Comparison of ENCODE assay signal across 2 cellular contexts in genomic region chr1:68173283-68174172, GRCh38.
TF ChIP-seq lines count a peak whose summit lies in the region.

No MANE protein-coding gene starts in this region.

TF ChIP-seq in liver, 16 proteins besides CTCF, POLR2A, EP300 and RAD21 (continued from another document):
- no peak for TF ChIP-seq REST (IDR thresholded peaks at IDR 0.05)
- peak; percentile 27 for TF ChIP-seq YY1 (IDR thresholded peaks at IDR 0.05)
TF ChIP-seq in liver: peak in this region for 5.

TF ChIP-seq in HepG2, 621 proteins besides CTCF, POLR2A, EP300 and RAD21 (continued from another document):
- TF ChIP-seq ZNF646 (CRISPR knock-in tag; IDR thresholded peaks at IDR 0.05) (no peak), ZBTB1 (CRISPR knock-in tag; IDR thresholded peaks at IDR 0.05; ENCODE audit: borderline replicate concordance) (no peak), CEBPB (IDR thresholded peaks at IDR 0.05; ENCODE audit: borderline replicate concordance, low read depth, low read length) (no peak), PAXIP1 (CRISPR knock-in tag; conservative IDR thresholded peaks at IDR 0.05) (no peak), STAT5B (CRISPR knock-in tag; IDR thresholded peaks at IDR 0.05) (no peak), FOSL2 (CRISPR knock-in tag; IDR thresholded peaks at IDR 0.05) (no peak), ZNF552 (CRISPR knock-in tag; IDR thresholded peaks at IDR 0.05; ENCODE audit: borderline replicate concordance) (no peak), BORCS8-MEF2B (CRISPR knock-in tag; IDR thresholded peaks at IDR 0.05) (no peak)
TF ChIP-seq in HepG2: peak in this region for 0.
